In genomic region chr20:32006841-32007786, GRCh38 we compare ENCODE assay signal across 1 cellular context.
A peak's percentile ranks its signal among the peaks of the same experiment; 100 is the strongest.
TF ChIP-seq lines count a peak whose summit lies in the region.

No MANE protein-coding gene starts in this region.

TF ChIP-seq in K562, 482 proteins besides CTCF, POLR2A, EP300 and RAD21 (continued from another document and continues in another):
- no peak for TF ChIP-seq ZBTB9 (CRISPR knock-in tag; IDR thresholded peaks at IDR 0.05)
- TF ChIP-seq C11orf30 (IDR thresholded peaks at IDR 0.05; ENCODE audit: low read depth), result no peak
- no peak for TF ChIP-seq ZNF354B (CRISPR knock-in tag; IDR thresholded peaks at IDR 0.05)
- no peak for TF ChIP-seq BCLAF1 (IDR thresholded peaks at IDR 0.05; ENCODE audit: borderline replicate concordance in 1 of 2, control insufficient read depth in 1 of 2, low read depth in 2 of 2, low read length in 1 of 2)
- no peak for TF ChIP-seq HLTF (IDR thresholded peaks at IDR 0.05)
- TF ChIP-seq HINFP (tag; conservative IDR thresholded peaks at IDR 0.05; ENCODE audit: low read depth), result no peak
- TF ChIP-seq ZNF282 (CRISPR knock-in tag; IDR thresholded peaks at IDR 0.05), result no peak
- TF ChIP-seq NFIC (IDR thresholded peaks at IDR 0.05), result no peak
- TF ChIP-seq ZBTB8A (IDR thresholded peaks at IDR 0.05; ENCODE audit: partially characterized antibody), result no peak
- TF ChIP-seq ZNF184 (CRISPR knock-in tag; IDR thresholded peaks at IDR 0.05), result no peak
- no peak for TF ChIP-seq THAP12 (CRISPR knock-in tag; IDR thresholded peaks at IDR 0.05)
- no peak for TF ChIP-seq ZBTB43 (CRISPR knock-in tag; IDR thresholded peaks at IDR 0.05)
- TF ChIP-seq CREB1 (IDR thresholded peaks at IDR 0.05), result peak; percentile 55; the same call in 1 of the 2 replicates
- no peak for TF ChIP-seq CREB1 (CRISPR knock-in tag; IDR thresholded peaks at IDR 0.05)
- no peak for TF ChIP-seq ZBTB11 (CRISPR knock-in tag; IDR thresholded peaks at IDR 0.05)
- no peak for TF ChIP-seq SMAD2 (IDR thresholded peaks at IDR 0.05; ENCODE audit: low read depth, low read length)
- no peak for TF ChIP-seq E4F1 (CRISPR knock-in tag; IDR thresholded peaks at IDR 0.05; ENCODE audit: borderline replicate concordance)
- TF ChIP-seq RBM17 (IDR thresholded peaks at IDR 0.05; ENCODE audit: borderline replicate concordance, low read depth, low read length), result no peak
- no peak for TF ChIP-seq EHMT2 (IDR thresholded peaks at IDR 0.05)
- TF ChIP-seq RFX5 (IDR thresholded peaks at IDR 0.05; ENCODE audit: low read depth, low read length), result no peak
- TF ChIP-seq SMAD3 (CRISPR knock-in tag; conservative IDR thresholded peaks at IDR 0.05), result no peak
- TF ChIP-seq MAZ (CRISPR knock-in tag; conservative IDR thresholded peaks at IDR 0.05 in 1 of 2, IDR thresholded peaks at IDR 0.05 in 1 of 2), result no peak
- TF ChIP-seq KAT7 (CRISPR knock-in tag; IDR thresholded peaks at IDR 0.05; ENCODE audit: borderline replicate concordance), result no peak
- no peak for TF ChIP-seq ZBED1 (IDR thresholded peaks at IDR 0.05)
- TF ChIP-seq STAT5B (CRISPR knock-in tag; IDR thresholded peaks at IDR 0.05), result no peak
- TF ChIP-seq MYC (IDR thresholded peaks at IDR 0.05; ENCODE audit: low read depth, low read length), result 0 out of 2 replicates have a peak, but pooled peaks have one; percentile 19
- no peak for TF ChIP-seq MYC (CRISPR knock-in tag; IDR thresholded peaks at IDR 0.05; ENCODE audit: borderline replicate concordance, low read depth)
- TF ChIP-seq ZNF121 (CRISPR knock-in tag; conservative IDR thresholded peaks at IDR 0.05), result no peak
- no peak for TF ChIP-seq RB1 (IDR thresholded peaks at IDR 0.05; ENCODE audit: low read depth)
- no peak for TF ChIP-seq SAP30 (IDR thresholded peaks at IDR 0.05; ENCODE audit: borderline replicate concordance, insufficient read depth, low read depth, low read length, poor library complexity, severe bottlenecking)
- no peak for TF ChIP-seq SREBF1 (IDR thresholded peaks at IDR 0.05; ENCODE audit: borderline replicate concordance, low read depth, low read length)
- TF ChIP-seq ZNF134 (CRISPR knock-in tag; conservative IDR thresholded peaks at IDR 0.05), result no peak
- TF ChIP-seq USF1 (CRISPR knock-in tag; IDR thresholded peaks at IDR 0.05), result peak; percentile 75
- no peak for TF ChIP-seq SFPQ (IDR thresholded peaks at IDR 0.05; ENCODE audit: low read depth, low read length)
- no peak for TF ChIP-seq PHB2 (IDR thresholded peaks at IDR 0.05; ENCODE audit: low read depth)
- TF ChIP-seq KLF6 (CRISPR knock-in tag; IDR thresholded peaks at IDR 0.05; ENCODE audit: borderline replicate concordance), result no peak
- TF ChIP-seq PPARD (CRISPR knock-in tag; IDR thresholded peaks at IDR 0.05), result no peak
- no peak for TF ChIP-seq AFF4 (CRISPR knock-in tag; IDR thresholded peaks at IDR 0.05)
